9 cellular contexts compared by ENCODE assay signal in the genomic region with DNA sequence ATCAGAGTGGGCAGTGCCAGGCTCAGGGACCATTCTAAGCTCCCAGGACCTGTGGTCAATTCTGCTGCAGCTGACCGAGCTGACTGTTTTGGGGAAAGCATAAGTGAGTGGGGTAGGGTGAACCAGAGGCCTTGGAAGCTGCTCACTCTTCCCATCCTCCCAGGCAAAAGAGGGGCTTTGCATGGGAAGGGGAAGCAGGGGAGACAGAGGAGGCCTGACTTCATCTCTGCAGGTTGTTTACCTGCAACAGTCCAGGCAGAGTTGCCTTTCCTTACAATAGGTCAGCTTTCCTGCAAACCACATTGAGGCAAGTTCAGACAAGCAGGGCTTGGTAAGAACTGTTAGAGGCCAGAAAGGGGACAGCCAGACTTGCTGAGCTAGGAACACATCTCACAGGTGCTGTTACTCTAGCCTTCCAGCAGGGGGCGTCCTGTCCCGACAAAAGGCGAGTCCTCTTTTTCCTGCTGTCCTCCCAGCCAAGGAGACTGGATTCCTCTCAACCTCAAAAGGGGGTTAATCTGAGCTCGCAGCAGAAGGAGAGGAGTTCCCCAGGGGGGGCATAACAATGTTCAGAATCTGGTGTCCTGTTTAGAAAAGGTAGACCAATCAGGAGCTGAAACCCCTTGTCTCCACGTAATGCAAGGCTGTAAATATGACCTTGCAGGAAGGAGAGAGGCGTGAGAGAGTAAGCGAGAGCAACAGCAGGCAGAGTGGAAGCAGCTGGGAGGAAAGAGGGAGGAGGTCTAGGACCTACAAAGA. TPM values are rescaled to one million over a fixed set of nuclear protein-coding genes. Genes with fewer than 3 reads are reported as not detected.
DNase-seq lines count a peak whose midpoint lies in the region; ATAC-seq and TF ChIP-seq lines count a peak whose summit lies in the region.
"Had no signal": no experiment of that assay in that cellular context is flagged by ENCODE, and none has a peak within 500 bp of the region (broad histone marks: within the 10 kb centered on the region; RNA-seq: fewer than 3 reads in every experiment).

No MANE protein-coding gene starts in this region.

- H3K36me3 ChIP-seq in kidney epithelial cell (ENCODE audit: control insufficient read depth, insufficient read depth, low read length) = no peaks in the 10 kb centered on the region

- no peaks in the 10 kb centered on the region for H3K27me3 ChIP-seq in kidney epithelial cell (ENCODE audit: control insufficient read depth, insufficient read depth, low read length)

- H3K27ac Mint-ChIP-seq in central memory CD8-positive, alpha-beta T cell (ENCODE audit: low read depth) = no peak overlapping the region

- DNase-seq in GDM1 (lab: John Stamatoyannopoulos, UW) = peak; percentile 78
- peak; percentile 96 for DNase-seq in NCI-H2171 treated with DMSO at 0.1 percent for 48 hours (lab: John Stamatoyannopoulos, UW)
- peak; percentile 51 to 69 for DNase-seq in central memory CD8-positive, alpha-beta T cell (ENCODE audit: low spot score in 2 of 2)
- peak; percentile 25 for DNase-seq in kidney epithelial cell (ENCODE audit: low read depth)
- DNase-seq in stimulated activated CD4-positive, alpha-beta T cell treated with anti-CD3 and anti-CD28 coated beads, Interleukin-15, amount 100 ng/mL, for 48 hours (ENCODE audit: low read depth in 2 of 2) = peak; percentile 37 to 64

- H3K4me3 Mint-ChIP-seq in central memory CD8-positive, alpha-beta T cell = peak overlapping the region; percentile 4

- peaks cover 6% of the 10 kb centered on the region for H3K4me1 Mint-ChIP-seq in central memory CD8-positive, alpha-beta T cell

- no peak overlapping the region for H3K4me3 ChIP-seq in kidney epithelial cell (ENCODE audit: low read depth, low read length)

- peaks cover 14% of the 10 kb centered on the region for H3K27me3 Mint-ChIP-seq in central memory CD8-positive, alpha-beta T cell

- no peaks in the 10 kb centered on the region for H3K9me3 Mint-ChIP-seq in central memory CD8-positive, alpha-beta T cell

- ATAC-seq in HG02759 (IDR thresholded peaks at IDR 0.05; ENCODE audit: unreplicated experiment) (peak; percentile 65), GM21423 (IDR thresholded peaks at IDR 0.05; ENCODE audit: unreplicated experiment) (no peak)
- peak; percentile 58 to 76 for ATAC-seq in activated CD4-positive, CD25-positive, alpha-beta regulatory T cell treated with anti-CD3 and anti-CD28 coated beads, Interleukin-2, amount 50 U/mL, for 24 hours
- ATAC-seq in central memory CD8-positive, alpha-beta T cell (replicated peaks; ENCODE audit: extremely low read depth, poor library complexity, severe bottlenecking) = peak; percentile 64

- TF ChIP-seq CTCF in kidney epithelial cell (IDR thresholded peaks at IDR 0.05; ENCODE audit: insufficient read depth, low read length, poor library complexity, severe bottlenecking) = peak; percentile 90

- H3K36me3 Mint-ChIP-seq in central memory CD8-positive, alpha-beta T cell (ENCODE audit: insufficient read depth) = no peaks in the 10 kb centered on the region

RNA-seq across cellular contexts. Expression of gene DHRS2, which starts 4.3 kb away (rescaled TPM):
- 3.6 and 5.8 TPM in 2 replicates for total RNA-seq in kidney epithelial cell
- total RNA-seq: subcutaneous adipose tissue had no signal

RNA-seq across cellular contexts. Expression of gene JPH4, which starts 53.3 kb away (rescaled TPM):
- 1.0 and 1.1 TPM in 2 replicates for total RNA-seq in kidney epithelial cell

Comparison
In these comparisons a context has a peak if more than half of its experiments do, and no peak if none do; other contexts are left out.
1. DNase-seq: peak in every context shown above with its lines; median percentile 96 in NCI-H2171 treated with DMSO at 0.1 percent for 48 hours; 78 in GDM1; 60 in central memory CD8-positive, alpha-beta T cell; 50 in stimulated activated CD4-positive, alpha-beta T cell treated with anti-CD3 and anti-CD28 coated beads, Interleukin-15, amount 100 ng/mL, for 48 hours; 25 in kidney epithelial cell.